9 cellular contexts compared by ENCODE assay signal in the genomic region with DNA sequence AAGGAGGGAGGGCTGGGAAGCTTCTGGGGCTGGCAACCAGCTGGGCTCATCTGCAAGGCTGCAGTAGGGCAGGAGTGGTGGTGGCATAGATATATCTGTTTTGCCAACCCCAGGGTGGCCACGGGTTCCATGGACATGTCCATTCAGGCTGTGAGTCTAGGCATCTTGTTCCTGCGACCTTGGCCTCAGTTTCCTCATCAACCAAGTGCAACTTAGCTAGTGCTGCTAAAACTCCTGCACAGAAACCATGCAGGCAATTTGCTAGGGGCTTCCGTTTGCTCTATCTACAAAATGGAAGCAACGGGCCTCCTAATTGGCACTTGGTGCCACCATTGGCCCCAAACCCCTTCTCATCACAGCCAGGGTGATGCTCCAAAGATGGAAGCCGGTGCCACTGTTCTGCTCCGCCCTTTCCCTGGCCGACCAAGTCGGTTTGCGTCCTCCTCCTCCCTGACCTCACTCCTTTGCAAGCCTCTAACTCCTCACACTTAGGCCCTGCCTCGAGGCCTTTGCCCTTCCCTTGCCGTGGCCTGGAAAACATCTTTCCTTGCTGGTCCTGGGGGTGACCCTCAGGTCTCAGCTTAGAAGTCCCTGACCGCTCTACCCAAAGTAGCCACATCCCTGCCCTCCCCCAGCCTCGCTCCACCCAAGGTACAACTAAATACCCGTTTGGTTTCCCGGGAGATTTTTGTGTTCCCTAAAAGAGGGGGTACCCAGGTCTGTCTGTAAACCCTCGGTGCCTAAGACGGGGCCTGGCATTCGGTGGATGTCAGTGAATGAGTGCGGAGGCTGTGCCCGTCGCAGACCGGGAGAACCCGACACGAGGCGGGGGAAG. TPM values are rescaled to one million over a fixed set of nuclear protein-coding genes. Genes with fewer than 3 reads are reported as not detected.
DNase-seq lines count a peak whose midpoint lies in the region; ATAC-seq, FAIRE-seq and TF ChIP-seq lines count a peak whose summit lies in the region.
"Had no signal": no experiment of that assay in that cellular context is flagged by ENCODE, and none has a peak within 500 bp of the region (broad histone marks: within the 10 kb centered on the region; RNA-seq: fewer than 3 reads in every experiment).

No MANE protein-coding gene starts in this region.

- peaks cover 41% of the 10 kb centered on the region for H3K36me3 Mint-ChIP-seq in activated CD4-positive, alpha-beta memory T cell treated with anti-CD3 and anti-CD28 coated beads for 36 hours

- POLR2A ChIA-PET in HCT116 (lab: Charles Lee) = interaction anchor here (0.6 to 4.2 kb wide), 31 partner anchors 9 to 423 kb away, joined by 3 to 112 read pairs (median 4); partner anchors contain the start of genes DRC3, FLII and TOM1L2
- POLR2A ChIA-PET in activated CD4-positive, alpha-beta memory T cell treated with anti-CD3 and anti-CD28 coated beads for 36 hours (lab: Charles Lee) = interaction anchor here (0.6 to 6.9 kb wide), 17 partner anchors 12 to 1624 kb away, joined by 3 to 135 read pairs (median 4); partner anchors contain the start of genes DRC3 and TOM1L2

- intact Hi-C loops in HCT116 (cut with micrococcal nuclease) (loop anchor here (10.0 kb wide), 1 partner anchor 151 kb away; the partner anchor contains the start of gene RAI1), left ventricle myocardium inferior (cut with micrococcal nuclease) (no loop called here)
- intact Hi-C loops in activated CD4-positive, alpha-beta memory T cell treated with anti-CD3 and anti-CD28 coated beads for 36 hours (cut with micrococcal nuclease) = loop anchor here (2.0 to 5.0 kb wide), 2 partner anchors 15 to 153 kb away; partner anchors contain the start of gene RAI1

- H3K9ac ChIP-seq in HCT116 (ENCODE audit: low read length) = peak overlapping the region; percentile 99
- H3K9ac ChIP-seq in skeletal muscle tissue (ENCODE audit: low read depth in 1 of 3, low read length in 3 of 3) = peak overlapping the region; percentile 98 to 100 (median 100)

- no peak for TF ChIP-seq RAD21 in HCT116 (IDR thresholded peaks at IDR 0.05; ENCODE audit: low read depth)

- no peaks in the 10 kb centered on the region for H4K20me1 ChIP-seq in HCT116 (ENCODE audit: insufficient read depth)

- ATAC-seq in HCT116 = peak; percentile 2

- no peaks in the 10 kb centered on the region for H3K27me3 Mint-ChIP-seq in activated CD4-positive, alpha-beta memory T cell treated with anti-CD3 and anti-CD28 coated beads for 36 hours

- CTCF ChIA-PET in HCT116 (lab: Charles Lee) = interaction anchor here (0.9 to 2.1 kb wide), 7 partner anchors 8 to 153 kb away, joined by 3 to 8 read pairs (median 4); no protein-coding TSS in a partner anchor
- CTCF ChIA-PET in activated CD4-positive, alpha-beta memory T cell treated with anti-CD3 and anti-CD28 coated beads for 36 hours (lab: Charles Lee) = interaction anchor here (0.9 to 1.7 kb wide), 15 partner anchors 8 to 198 kb away, joined by 3 to 12 read pairs (median 5); no protein-coding TSS in a partner anchor

- H3K27me3 ChIP-seq in HCT116 (ENCODE audit: insufficient read depth, low read length) (no peaks in the 10 kb centered on the region), left ventricle myocardium inferior (ENCODE audit: low read depth) (no peaks in the 10 kb centered on the region), skeletal muscle tissue (ENCODE audit: control insufficient read depth in 3 of 3, insufficient read depth in 3 of 3, low read length in 3 of 3) (no peaks in the 10 kb centered on the region)

- no peaks in the 10 kb centered on the region for H3K9me2 ChIP-seq in HCT116 (ENCODE audit: insufficient read depth)

- FAIRE-seq in HTR-8/SVneo (lab: Jason Lieb, UNC) = no peak
- FAIRE-seq: islet of Langerhans had no signal

- H3K9me3 Mint-ChIP-seq in activated CD4-positive, alpha-beta memory T cell treated with anti-CD3 and anti-CD28 coated beads for 36 hours = no peaks in the 10 kb centered on the region

- H3K27ac Mint-ChIP-seq in activated CD4-positive, alpha-beta memory T cell treated with anti-CD3 and anti-CD28 coated beads for 36 hours = peak overlapping the region; percentile 96

- H3K4me1 ChIP-seq in HCT116 (ENCODE audit: control insufficient read depth in 1 of 2, insufficient read depth in 2 of 2, low read length in 2 of 2) (peaks cover 52 to 83% of the 10 kb centered on the region in 2 experiments), left ventricle myocardium inferior (peaks cover 85% of the 10 kb centered on the region), skeletal muscle tissue (ENCODE audit: control insufficient read depth in 3 of 3, insufficient read depth in 3 of 3, low read length in 3 of 3) (peaks cover 68 to 76% (median 69%) of the 10 kb centered on the region in 3 donors)

- DNase-seq in HCT116 (ENCODE audit: low read depth, low spot score) (no peak), left ventricle myocardium inferior (no peak), MV-4-11 (lab: John Stamatoyannopoulos, UW) (no peak), HK-2 (ENCODE audit: unreplicated experiment) (no peak), HTR-8/SVneo (ENCODE audit: insufficient read length, low spot score) (no peak), 8988T (no peak)
- DNase-seq in activated CD4-positive, alpha-beta memory T cell treated with anti-CD3 and anti-CD28 coated beads for 36 hours = peak; percentile 48

- H3K4me2 ChIP-seq in HCT116 (ENCODE audit: low read length) = peak overlapping the region; percentile 88

- peaks cover 64% of the 10 kb centered on the region for H3K4me1 Mint-ChIP-seq in activated CD4-positive, alpha-beta memory T cell treated with anti-CD3 and anti-CD28 coated beads for 36 hours (ENCODE audit: low read depth)

- H3K4me3 ChIP-seq in HCT116 (replicated peaks in 1 of 2; ENCODE audit: low read depth in 1 of 2, low read length in 2 of 2) (peak overlapping the region; percentile 78 to 84), left ventricle myocardium inferior (peak overlapping the region; percentile 89), skeletal muscle tissue (ENCODE audit: low read length in 3 of 3) (peak overlapping the region; percentile 66 to 93 (median 91))

- H3K36me3 ChIP-seq in HCT116 (ENCODE audit: control insufficient read depth in 1 of 2, insufficient read depth in 2 of 2, low read length in 2 of 2) (peaks cover 3 to 36% of the 10 kb centered on the region in 2 experiments; a peak in 2 of 4 replicates), left ventricle myocardium inferior (no peaks in the 10 kb centered on the region), skeletal muscle tissue (ENCODE audit: control insufficient read depth in 3 of 3, insufficient read depth in 3 of 3, low read length in 3 of 3) (peaks cover 0 to 12% (median 0%) of the 10 kb centered on the region in 3 donors)

- peak overlapping the region; percentile 89 for H3K4me3 Mint-ChIP-seq in activated CD4-positive, alpha-beta memory T cell treated with anti-CD3 and anti-CD28 coated beads for 36 hours

- BruUV-seq in HCT116 (replicated peaks; lab: Mats Ljungman, UMichigan) = TSS peak; percentile 52

- H3K79me2 ChIP-seq in HCT116 (ENCODE audit: insufficient read depth, low read length) = peaks cover 70% of the 10 kb centered on the region

- RAD21 ChIA-PET in HCT116 (lab: Charles Lee; ENCODE audit: low non-redundant PET in 1 of 2, low total read pairs in 2 of 2, uncharacterized antibody in 2 of 2, unreplicated experiment in 2 of 2) = interaction anchor here (0.5 to 1.0 kb wide), 3 partner anchors 11 to 137 kb away, joined by 3 to 4 read pairs (median 3); no protein-coding TSS in a partner anchor

- no peak for TF ChIP-seq CTCF in HCT116 (IDR thresholded peaks at IDR 0.05 in 2 of 3, conservative IDR thresholded peaks at IDR 0.05 in 1 of 3; ENCODE audit: borderline replicate concordance in 1 of 3, insufficient read depth in 1 of 3, low read depth in 2 of 3, low read length in 2 of 3)
- no peak for TF ChIP-seq CTCF in left ventricle myocardium inferior (IDR thresholded peaks at IDR 0.05; ENCODE audit: borderline replicate concordance)

- H3K9me3 ChIP-seq in HCT116 (ENCODE audit: control insufficient read depth in 1 of 2, insufficient read depth in 1 of 2, low read depth in 1 of 2, low read length in 2 of 2) = no peaks in the 10 kb centered on the region
- H3K9me3 ChIP-seq in left ventricle myocardium inferior (replicated peaks) = no peaks in the 10 kb centered on the region
- no peaks in the 10 kb centered on the region for H3K9me3 ChIP-seq in skeletal muscle tissue (ENCODE audit: control insufficient read depth in 3 of 3, low read length in 3 of 3)

- H3K27ac ChIP-seq in HCT116 (ENCODE audit: low read depth, low read length) = peak overlapping the region; percentile 98
- peak overlapping the region; percentile 100 for H3K27ac ChIP-seq in left ventricle myocardium inferior (replicated peaks)
- peak overlapping the region; percentile 100 for H3K27ac ChIP-seq in skeletal muscle tissue (ENCODE audit: low read depth, low read length)

- no peak for TF ChIP-seq POLR2A in HCT116 (IDR thresholded peaks at IDR 0.05; ENCODE audit: borderline replicate concordance, extremely low read depth, insufficient read depth, insufficient read length)

- no peak overlapping the region for H2AFZ ChIP-seq in HCT116 (ENCODE audit: low read depth, low read length, poor library complexity, severe bottlenecking)

RNA-seq across cellular contexts. Expression of gene SREBF1, which starts 1.2 kb away (rescaled TPM):
- total RNA-seq in HCT116 (2021; ENCODE audit: unreplicated experiment) (298 TPM), left ventricle myocardium inferior (10.2 TPM), skeletal muscle tissue (23.0 TPM)
- polyA plus RNA-seq in HCT116 (2012) = 252 and 301 TPM in 2 replicates
- 100 to 1,000 TPM in 1 of 2 experiments, 10 to 100 TPM in 1; 93.7 to 106 TPM for total RNA-seq in activated CD4-positive, alpha-beta memory T cell treated with anti-CD3 and anti-CD28 coated beads for 36 hours
